Comparison of ENCODE assay signal across 22 cellular contexts in the genomic region with DNA sequence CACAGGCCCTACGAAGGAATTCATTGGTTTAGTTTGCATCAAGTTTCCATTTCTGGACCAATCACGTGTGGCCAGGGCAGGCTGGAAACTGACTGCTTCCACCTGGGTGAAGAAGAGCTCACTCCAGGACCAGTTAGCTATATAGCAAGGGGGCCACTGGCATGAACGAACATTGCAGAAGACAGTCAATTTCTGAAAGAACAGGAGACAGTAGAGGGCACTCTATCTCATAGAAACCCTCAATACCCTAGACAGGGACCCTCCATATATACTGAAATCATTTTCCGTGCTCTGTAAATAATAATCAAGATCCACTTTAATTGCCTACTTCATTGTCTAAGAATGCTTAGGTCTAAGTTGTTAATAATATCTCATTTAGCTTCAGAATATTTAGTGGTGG.
A peak's percentile ranks its signal among the peaks of the same experiment; 100 is the strongest.
DNase-seq lines count a peak whose midpoint lies in the region; ATAC-seq and TF ChIP-seq lines count a peak whose summit lies in the region.
"Had no signal": no experiment of that assay in that cellular context is flagged by ENCODE, and none has a peak within 500 bp of the region (broad histone marks: within the 10 kb centered on the region; RNA-seq: fewer than 3 reads in every experiment).

No MANE protein-coding gene starts in this region.

- no peaks in the 10 kb centered on the region for H3F3A ChIP-seq in OCI-LY1 (ENCODE audit: insufficient read depth, low read length)

- H3K4me2 ChIP-seq in OCI-LY1 (ENCODE audit: low read length): no peak overlapping the region

- H3K27ac ChIP-seq in A673 (ENCODE audit: low read depth, low read length, poor library complexity, severe bottlenecking): no peak overlapping the region
- H3K27ac ChIP-seq in OCI-LY1 (ENCODE audit: low read depth, low read length, poor library complexity, severe bottlenecking): no peak overlapping the region
- H3K27ac ChIP-seq: adrenal gland, ovary, SJSA1, upper lobe of right lung had no signal

- H3K4me3 ChIP-seq in A673 (ENCODE audit: low read depth, low read length, poor library complexity, severe bottlenecking): no peak overlapping the region
- no peak overlapping the region for H3K4me3 ChIP-seq in OCI-LY1 (ENCODE audit: low read depth, low read length, poor library complexity, severe bottlenecking)
- H3K4me3 ChIP-seq: adrenal gland, lung, ovary, SJSA1, upper lobe of right lung had no signal

- H3K4me1 ChIP-seq in A673 (ENCODE audit: insufficient read depth, low read length, poor library complexity, severe bottlenecking) (no peaks in the 10 kb centered on the region), OCI-LY1 (ENCODE audit: insufficient read depth, low read length, severe bottlenecking) (no peaks in the 10 kb centered on the region)
- H3K4me1 ChIP-seq: SJSA1, upper lobe of right lung had no signal

- peak; percentile 1 for DNase-seq in A673 (ENCODE audit: low spot score)
- DNase-seq in germinal center (ENCODE audit: low spot score): peak; percentile 15
- no peak for DNase-seq in DMS53 treated with DMSO at 0.1 percent for 48 hours (lab: John Stamatoyannopoulos, UW; ENCODE audit: unreplicated experiment)
- no peak for DNase-seq in SK-N-DZ (ENCODE audit: low spot score)
- no peak for DNase-seq in NCI-H187 treated with DMSO at 0.1 percent for 48 hours (lab: John Stamatoyannopoulos, UW)
- DNase-seq: activated CD4-positive, alpha-beta T cell treated with anti-CD3 and anti-CD28 coated beads for 36 hours; activated effector memory CD4-positive, alpha-beta T cell treated with Interleukin-2 at 50 U/mL for 16 hours; adrenal gland; glutamatergic neuron; GOT3; immature natural killer cell; IMR-90; NCI-H2029; ovary; stimulated activated CD4-positive, alpha-beta T cell treated with anti-CD3 and anti-CD28 coated beads, Interleukin-2, amount 100 ng/mL, for 48 hours; upper lobe of right lung had no signal

- no peaks in the 10 kb centered on the region for H4K20me1 ChIP-seq in OCI-LY1 (ENCODE audit: insufficient read depth, low read length)

- POLR2A ChIA-PET in A673 (lab: Charles Lee; ENCODE audit: low non-redundant PET): no interaction called here

- no peak overlapping the region for H3K9ac ChIP-seq in OCI-LY1 (ENCODE audit: low read length)

- H2AFZ ChIP-seq in OCI-LY1 (ENCODE audit: low read length): no peak overlapping the region

- BruUV-seq in A673 (replicated peaks; lab: Mats Ljungman, UMichigan): no TSS peak

- no peaks in the 10 kb centered on the region for H3K9me2 ChIP-seq in OCI-LY1 (ENCODE audit: low read depth, low read length)

- H3K36me3 ChIP-seq in A673 (ENCODE audit: insufficient read depth, low read length, poor library complexity, severe bottlenecking) (no peaks in the 10 kb centered on the region), OCI-LY1 (ENCODE audit: insufficient read depth, low read length) (no peaks in the 10 kb centered on the region)
- H3K36me3 ChIP-seq: adrenal gland, ovary, SJSA1, upper lobe of right lung had no signal

- H3K79me2 ChIP-seq in OCI-LY1 (ENCODE audit: insufficient read depth, low read length): no peaks in the 10 kb centered on the region

- CTCF ChIA-PET in A673 (lab: Charles Lee): no interaction called here

- peak; percentile 33; the same call in 1 of the 2 replicates for TF ChIP-seq CTCF in A673 (conservative IDR thresholded peaks at IDR 0.05; ENCODE audit: low read depth, low read length)
- 0 out of 3 replicates have a peak, but pooled peaks have one; percentile 8 for TF ChIP-seq CTCF in GM12872 (IDR thresholded peaks at IDR 0.05; ENCODE audit: insufficient read depth, low read depth, low read length)
- peak; percentile 72 for TF ChIP-seq CTCF in OCI-LY1 (IDR thresholded peaks at IDR 0.05; ENCODE audit: low read length)

- H3K27me3 ChIP-seq in A673 (replicated peaks; ENCODE audit: insufficient read depth, low read depth, low read length, poor library complexity): no peaks in the 10 kb centered on the region
- H3K27me3 ChIP-seq in OCI-LY1 (ENCODE audit: insufficient read depth, low read length): no peaks in the 10 kb centered on the region
- H3K27me3 ChIP-seq: adrenal gland, ovary, SJSA1, upper lobe of right lung had no signal

- intact Hi-C loops in A673 (cut with micrococcal nuclease; ENCODE audit: unreplicated experiment): no loop called here

- no peak for ATAC-seq in GM21528 (IDR thresholded peaks at IDR 0.05; ENCODE audit: low FRiP score, unreplicated experiment)
- ATAC-seq: activated CD4-positive, alpha-beta T cell treated with anti-CD3 and anti-CD28 coated beads for 36 hours; esophagus mucosa; upper lobe of right lung had no signal

- H3K9me3 ChIP-seq in A673 (ENCODE audit: low read depth, low read length, poor library complexity, severe bottlenecking) (no peaks in the 10 kb centered on the region), OCI-LY1 (ENCODE audit: low read length) (no peaks in the 10 kb centered on the region)
- H3K9me3 ChIP-seq: adrenal gland, ovary, SJSA1, upper lobe of right lung had no signal

Comparison
In these comparisons a context has a peak if more than half of its experiments do, and no peak if none do; other contexts are left out.
1. DNase-seq: peak in A673 (single experiment) and germinal center (single experiment); none in DMS53 treated with DMSO at 0.1 percent for 48 hours (single experiment), SK-N-DZ (single experiment) and NCI-H187 treated with DMSO at 0.1 percent for 48 hours (single experiment).
2. CTCF ChIP-seq: peak in every context shown above with its lines; median percentile 72 in OCI-LY1; 33 in A673; 8 in GM12872.